ENCODE assay signal across 33 cellular contexts in the genomic region with DNA sequence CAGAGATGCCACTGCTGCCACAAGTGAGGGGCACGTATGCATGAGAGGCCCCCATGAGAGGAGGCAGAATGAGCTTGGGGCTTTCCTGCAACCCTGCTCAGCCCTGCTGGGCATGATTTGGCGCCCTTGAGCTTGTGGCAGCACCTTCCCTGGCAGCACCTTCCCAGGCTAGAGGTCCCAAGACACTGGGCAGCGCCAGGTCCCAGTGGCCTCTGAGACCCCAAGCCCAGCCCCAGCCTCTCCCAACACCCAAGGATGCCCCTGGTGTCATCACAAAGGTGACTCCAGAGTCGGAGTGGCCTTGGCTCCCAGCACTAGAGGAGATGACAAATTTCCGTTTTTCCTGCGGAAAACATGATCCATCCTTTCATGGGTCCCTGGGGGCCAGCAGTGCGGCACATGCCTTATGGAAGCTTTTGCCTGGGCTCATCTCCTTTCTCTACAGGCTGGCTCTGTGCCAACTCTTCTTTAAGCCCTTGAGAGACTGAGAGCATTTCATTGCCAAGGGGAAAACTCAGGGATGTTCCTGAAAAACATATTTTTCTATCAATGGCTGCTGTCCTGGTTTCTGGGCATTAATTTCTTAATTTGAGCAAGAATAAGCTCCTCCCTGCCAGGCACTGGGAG.
DNase-seq lines count a peak whose midpoint lies in the region; ATAC-seq, FAIRE-seq and TF ChIP-seq lines count a peak whose summit lies in the region.
"Had no signal": no experiment of that assay in that cellular context is flagged by ENCODE, and none has a peak within 500 bp of the region (broad histone marks: within the 10 kb centered on the region; RNA-seq: fewer than 3 reads in every experiment).

No MANE protein-coding gene starts in this region.

- H3K9me3 ChIP-seq in HepG2 (ENCODE audit: low read length) (no peaks in the 10 kb centered on the region), right lobe of liver (no peaks in the 10 kb centered on the region)
- H3K9me3 ChIP-seq: neutrophil, stomach, thyroid gland had no signal

- H3K9me3 Mint-ChIP-seq in nephron progenitor cell, result no peaks in the 10 kb centered on the region
- H3K9me3 Mint-ChIP-seq: activated naive CD4-positive, alpha-beta T cell treated with anti-CD3 and anti-CD28 coated beads, Interleukin-2, amount 10 ng/mL, durations not matched to agents 7 days and 5 days; activated T-helper 17 cell treated with anti-CD3 and anti-CD28 coated beads, Interleukin-2, amount 50 U/mL, for 72 hours; CD8-positive, alpha-beta memory T cell; immature natural killer cell; memory B cell had no signal

- H3K27ac ChIP-seq in HepG2 (ENCODE audit: extremely low read length, insufficient read depth, low read length) (no peak overlapping the region), right lobe of liver (no peak overlapping the region)
- H3K27ac ChIP-seq: neutrophil, stomach, thyroid gland had no signal

- TF ChIP-seq POLR2A in HepG2 (IDR thresholded peaks at IDR 0.05; ENCODE audit: insufficient read depth in 1 of 2, low read depth in 2 of 2, low read length in 2 of 2), result no peak
- no peak for TF ChIP-seq POLR2A in right lobe of liver (IDR thresholded peaks at IDR 0.05)

- peaks cover 18% of the 10 kb centered on the region for H3K4me1 Mint-ChIP-seq in nephron progenitor cell
- H3K4me1 Mint-ChIP-seq: activated naive CD4-positive, alpha-beta T cell treated with anti-CD3 and anti-CD28 coated beads, Interleukin-2, amount 10 ng/mL, durations not matched to agents 7 days and 5 days; activated T-helper 17 cell treated with anti-CD3 and anti-CD28 coated beads, Interleukin-2, amount 50 U/mL, for 72 hours; CD8-positive, alpha-beta memory T cell; immature natural killer cell; memory B cell had no signal

- POLR2A ChIA-PET in HepG2 (lab: Yijun Ruan, JAX), result no interaction called here

- no peak overlapping the region for H3K4me2 ChIP-seq in HepG2 (ENCODE audit: low read depth, low read length)

- no TSS peak for BruUV-seq in HepG2 (replicated peaks; lab: Mats Ljungman, UMichigan)

- no peaks in the 10 kb centered on the region for H4K20me1 ChIP-seq in HepG2 (ENCODE audit: insufficient read depth, low read length)

- TF ChIP-seq CTCF in HepG2 (CRISPR knock-in tag; IDR thresholded peaks at IDR 0.05) (no peak), right lobe of liver (IDR thresholded peaks at IDR 0.05) (no peak), nephron progenitor cell (IDR thresholded peaks at IDR 0.05) (no peak)

- CTCF ChIA-PET in HepG2 (lab: Yijun Ruan, JAX; ENCODE audit: low intra/inter-chr PET ratio, low total read pairs), result no interaction called here

- H3K79me2 ChIP-seq in HepG2 (ENCODE audit: insufficient read depth, low read length), result no peaks in the 10 kb centered on the region

- H3K27ac Mint-ChIP-seq in nephron progenitor cell, result no peak overlapping the region
- H3K27ac Mint-ChIP-seq: activated CD8-positive, alpha-beta T cell treated with anti-CD3 and anti-CD28 coated beads, Interleukin-2, amount 10 ng/mL, durations not matched to agents 7 days and 5 days; activated naive CD4-positive, alpha-beta T cell treated with anti-CD3 and anti-CD28 coated beads, Interleukin-2, amount 10 ng/mL, durations not matched to agents 7 days and 5 days; activated T-helper 17 cell treated with anti-CD3 and anti-CD28 coated beads, Interleukin-2, amount 50 U/mL, for 72 hours; CD8-positive, alpha-beta memory T cell; immature natural killer cell; memory B cell; progenitor cell of endocrine pancreas had no signal

- no peak for TF ChIP-seq RAD21 in HepG2 (CRISPR knock-in tag; IDR thresholded peaks at IDR 0.05)

- intact Hi-C loops in HepG2 (cut with micrococcal nuclease; ENCODE audit: unreplicated experiment), result no loop called here
- intact Hi-C loops in right lobe of liver (cut with DNase I), result no loop called here

- H3K27me3 ChIP-seq in HepG2 (ENCODE audit: control insufficient read depth in 1 of 2, insufficient read depth in 2 of 2, low read length in 2 of 2), result peaks cover 8 to 50% of the 10 kb centered on the region in 2 experiments
- H3K27me3 ChIP-seq in right lobe of liver, result no peaks in the 10 kb centered on the region
- H3K27me3 ChIP-seq: thyroid gland had no signal

- peaks cover 10% of the 10 kb centered on the region for H3K27me3 Mint-ChIP-seq in nephron progenitor cell (ENCODE audit: low read depth, poor library complexity)
- H3K27me3 Mint-ChIP-seq: activated naive CD4-positive, alpha-beta T cell treated with anti-CD3 and anti-CD28 coated beads, Interleukin-2, amount 10 ng/mL, durations not matched to agents 7 days and 5 days had no signal

- no peaks in the 10 kb centered on the region for H3K4me1 ChIP-seq in HepG2 (ENCODE audit: insufficient read depth, low read length)
- no peaks in the 10 kb centered on the region for H3K4me1 ChIP-seq in right lobe of liver
- H3K4me1 ChIP-seq: stomach, thyroid gland had no signal

- H3K36me3 ChIP-seq in HepG2 (replicated peaks in 1 of 2; ENCODE audit: control insufficient read depth in 1 of 2, insufficient read depth in 2 of 2, low read length in 2 of 2) (no peaks in the 10 kb centered on the region), right lobe of liver (no peaks in the 10 kb centered on the region)
- H3K36me3 ChIP-seq: neutrophil, stomach, thyroid gland had no signal

- in situ Hi-C loops in HepG2 (cut with HindIII; ENCODE audit: extremely low pct_ligation_motif_present, low pct_unique_long_range_greater_than_20kb), result no loop called here

- no peak for DNase-seq in HepG2 (ENCODE audit: low spot score)
- DNase-seq in right lobe of liver, result no peak
- DNase-seq in NCI-H446 (lab: John Stamatoyannopoulos, UW), result peak; percentile 45 to 71
- peak; percentile 37 for DNase-seq in ecto neural progenitor cell (ENCODE audit: low spot score)
- no peak for DNase-seq in nephron progenitor cell
- no peak for DNase-seq in germinal center (ENCODE audit: low spot score)
- DNase-seq: activated CD4-positive, alpha-beta T cell treated with anti-CD3 and anti-CD28 coated beads for 4 hours; activated CD8-positive, alpha-beta T cell treated with anti-CD3 and anti-CD28 coated beads, Interleukin-2, amount 10 ng/mL, durations not matched to agents 7 days and 5 days; activated naive CD4-positive, alpha-beta T cell treated with anti-CD3 and anti-CD28 coated beads, Interleukin-2, amount 10 ng/mL, durations not matched to agents 7 days and 5 days; CD8-positive, alpha-beta memory T cell; cerebellar nuclear complex; DMS153; immature natural killer cell; KG1; left colon; NCI-H2081 treated with DMSO at 0.1 percent for 48 hours; SHP77; stimulated activated CD4-positive, alpha-beta T cell treated with anti-CD3 and anti-CD28 coated beads, Interleukin-4, amount 100 ng/mL, for 1 hour; stomach; SW 1271; T-helper 9 cell; thyroid gland had no signal

- WGBS in HepG2 (ENCODE audit: low lambda C conversion rate), result 7% methylated on average over 3 of the region's 7 CpGs
- 72% methylated on average over 3 of the region's 7 CpGs for WGBS in right lobe of liver (ENCODE audit: insufficient coverage, low coverage, low lambda C conversion rate, missing lambda C conversion rate)

- TF ChIP-seq EP300 in HepG2 (IDR thresholded peaks at IDR 0.05; ENCODE audit: low read depth in 2 of 2, low read length in 2 of 2) (no peak), HepG2 (CRISPR knock-in tag; IDR thresholded peaks at IDR 0.05; ENCODE audit: borderline replicate concordance) (no peak)

- H2AFZ ChIP-seq in HepG2 (ENCODE audit: low read length), result no peak overlapping the region

- H3K4me3 ChIP-seq in HepG2 (replicated peaks in 1 of 3; ENCODE audit: insufficient read depth in 1 of 3, low read depth in 2 of 3, low read length in 3 of 3) (no peak overlapping the region), right lobe of liver (no peak overlapping the region)
- H3K4me3 ChIP-seq: stomach, thyroid gland had no signal

- H3K9ac ChIP-seq in HepG2 (ENCODE audit: insufficient read depth, low read depth, low read length), result no peak overlapping the region

- H3K36me3 Mint-ChIP-seq in nephron progenitor cell (ENCODE audit: low read depth), result no peaks in the 10 kb centered on the region
- H3K36me3 Mint-ChIP-seq: activated naive CD4-positive, alpha-beta T cell treated with anti-CD3 and anti-CD28 coated beads, Interleukin-2, amount 10 ng/mL, durations not matched to agents 7 days and 5 days; brain; CD8-positive, alpha-beta memory T cell; immature natural killer cell; memory B cell had no signal

- H3K4me3 Mint-ChIP-seq in nephron progenitor cell, result no peak overlapping the region
- H3K4me3 Mint-ChIP-seq: activated CD8-positive, alpha-beta T cell treated with anti-CD3 and anti-CD28 coated beads, Interleukin-2, amount 10 ng/mL, durations not matched to agents 7 days and 5 days; activated naive CD4-positive, alpha-beta T cell treated with anti-CD3 and anti-CD28 coated beads, Interleukin-2, amount 10 ng/mL, durations not matched to agents 7 days and 5 days; activated T-helper 17 cell treated with anti-CD3 and anti-CD28 coated beads, Interleukin-2, amount 50 U/mL, for 72 hours; brain; CD8-positive, alpha-beta memory T cell; immature natural killer cell; memory B cell had no signal

- FAIRE-seq in HepG2 (lab: Jason Lieb, UNC), result no peak
- FAIRE-seq: endothelial cell of umbilical vein, GM18507, H1, HTR-8/SVneo had no signal

- ATAC-seq in HepG2, result no peak
- no peak for ATAC-seq in right lobe of liver
- no peak for ATAC-seq in GM19328 (IDR thresholded peaks at IDR 0.05; ENCODE audit: unreplicated experiment)
- ATAC-seq: activated CD8-positive, alpha-beta T cell treated with anti-CD3 and anti-CD28 coated beads, Interleukin-2, amount 10 ng/mL, durations not matched to agents 7 days and 5 days; activated T-helper 17 cell treated with anti-CD3 and anti-CD28 coated beads, Interleukin-2, amount 50 U/mL, for 72 hours; left colon; sciatic nerve had no signal

TF ChIP-seq in HepG2, 621 proteins besides CTCF, POLR2A, EP300 and RAD21 (continues in another document):
- TF ChIP-seq, protein P1, sequence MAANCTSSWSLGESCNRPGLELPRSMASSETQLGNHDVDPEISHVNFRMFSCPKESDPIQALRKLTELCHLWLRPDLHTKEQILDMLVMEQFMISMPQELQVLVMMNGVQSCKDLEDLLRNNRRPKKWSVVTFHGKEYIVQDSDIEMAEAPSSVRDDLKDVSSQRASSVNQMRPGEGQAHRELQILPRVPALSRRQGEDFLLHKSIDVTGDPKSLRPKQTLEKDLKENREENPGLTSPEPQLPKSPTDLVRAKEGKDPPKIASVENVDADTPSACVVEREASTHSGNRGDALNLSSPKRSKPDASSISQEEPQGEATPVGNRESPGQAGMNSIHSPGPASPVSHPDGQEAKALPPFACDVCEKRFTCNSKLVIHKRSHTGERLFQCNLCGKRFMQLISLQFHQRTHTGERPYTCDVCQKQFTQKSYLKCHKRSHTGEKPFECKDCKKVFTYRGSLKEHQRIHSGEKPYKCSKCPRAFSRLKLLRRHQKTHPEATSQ (CRISPR knock-in tag; IDR thresholded peaks at IDR 0.05; ENCODE audit: borderline replicate concordance), result no peak
- TF ChIP-seq TCF7 (IDR thresholded peaks at IDR 0.05; ENCODE audit: low read depth) (no peak), HNRNPL (IDR thresholded peaks at IDR 0.05; ENCODE audit: low read depth, low read length) (no peak), ZNF230 (CRISPR knock-in tag; IDR thresholded peaks at IDR 0.05) (no peak), LCORL (IDR thresholded peaks at IDR 0.05) (0 out of 2 replicates have a peak, but pooled peaks have one; percentile 28), LCORL (CRISPR knock-in tag; IDR thresholded peaks at IDR 0.05) (no peak), ZNF615 (CRISPR knock-in tag; IDR thresholded peaks at IDR 0.05; ENCODE audit: borderline replicate concordance) (no peak)

Comparison
In these comparisons a context has a peak if more than half of its experiments do, and no peak if none do; other contexts are left out.
1. DNase-seq: peak in NCI-H446 (2 of 2) and ecto neural progenitor cell (single experiment); none in HepG2 (single experiment), right lobe of liver (0 of 3), nephron progenitor cell (single experiment) and germinal center (single experiment).